11 cellular contexts compared by ENCODE assay signal in genomic region chr17:50304781-50305404, GRCh38. TPM values are rescaled to one million over a fixed set of nuclear protein-coding genes. Genes with fewer than 3 reads are reported as not detected.
A peak's percentile ranks its signal among the peaks of the same experiment; 100 is the strongest.
DNase-seq lines count a peak whose midpoint lies in the region; ATAC-seq and TF ChIP-seq lines count a peak whose summit lies in the region.
"Had no signal": no experiment of that assay in that cellular context is flagged by ENCODE, and none has a peak within 500 bp of the region (broad histone marks: within the 10 kb centered on the region; RNA-seq: fewer than 3 reads in every experiment).

No MANE protein-coding gene starts in this region.

- H3K4me1 ChIP-seq in duodenal mucosa (ENCODE audit: control insufficient read depth in 1 of 2, insufficient read depth in 2 of 2, low read length in 2 of 2) (peaks cover 6 to 7% of the 10 kb centered on the region in 2 donors), SK-N-SH (ENCODE audit: control insufficient read depth in 1 of 2, insufficient read depth in 2 of 2, low read depth in 1 of 2, low read length in 1 of 2) (no peaks in the 10 kb centered on the region)

- H3K4me3 Mint-ChIP-seq in nephron progenitor cell = no peak overlapping the region

- H3F3A ChIP-seq in SK-N-SH (replicated peaks; ENCODE audit: insufficient read depth) = no peaks in the 10 kb centered on the region

- no peaks in the 10 kb centered on the region for H3K9me2 ChIP-seq in SK-N-SH

- H3K27me3 Mint-ChIP-seq in nephron progenitor cell (ENCODE audit: low read depth, poor library complexity) = peaks cover 6% of the 10 kb centered on the region

- POLR2A ChIA-PET in SK-N-SH (lab: Yijun Ruan, JAX) = no interaction called here

- H4K20me1 ChIP-seq in SK-N-SH (ENCODE audit: insufficient read depth) = no peaks in the 10 kb centered on the region

- H3K79me2 ChIP-seq in SK-N-SH (ENCODE audit: insufficient read depth) = no peaks in the 10 kb centered on the region

- H3K4me3 ChIP-seq in duodenal mucosa (ENCODE audit: low read depth in 1 of 2, low read length in 2 of 2) (no peak overlapping the region), SK-N-SH (ENCODE audit: low read depth in 2 of 2, low read length in 1 of 2) (no peak overlapping the region)

- H3K27ac ChIP-seq in C4-2B (0 out of 2 replicates have a peak overlapping the region, but pooled peaks have one; percentile 10), duodenal mucosa (ENCODE audit: low read depth, low read length) (peak overlapping the region; percentile 20), SK-N-SH (ENCODE audit: low read depth in 2 of 2, low read length in 1 of 2) (no peak overlapping the region)

- TF ChIP-seq CTCF in C4-2B (conservative IDR thresholded peaks at IDR 0.05) (no peak), nephron progenitor cell (IDR thresholded peaks at IDR 0.05) (no peak), SK-N-SH (IDR thresholded peaks at IDR 0.05) (no peak)

- DNase-seq in NCI-H1694 (lab: John Stamatoyannopoulos, UW) (peak; percentile 92), nephron progenitor cell (no peak), SK-N-SH (no peak), ureter (ENCODE audit: low spot score) (no peak)
- DNase-seq: activated naive CD4-positive, alpha-beta T cell treated with Interleukin-2 at 50 U/mL for 16 hours; effector memory CD4-positive, alpha-beta T cell; SIG-M5 had no signal

- H3K27ac Mint-ChIP-seq in nephron progenitor cell = peak overlapping the region; percentile 10

- no peaks in the 10 kb centered on the region for H3K36me3 ChIP-seq in duodenal mucosa (ENCODE audit: control insufficient read depth in 1 of 2, insufficient read depth in 2 of 2, low read length in 2 of 2)
- no peaks in the 10 kb centered on the region for H3K36me3 ChIP-seq in SK-N-SH (replicated peaks in 1 of 2; ENCODE audit: control insufficient read depth in 1 of 2, insufficient read depth in 2 of 2, low read length in 1 of 2)

- H3K9me3 ChIP-seq in duodenal mucosa (ENCODE audit: control insufficient read depth in 1 of 2, low read length in 2 of 2) (no peaks in the 10 kb centered on the region), SK-N-SH (no peaks in the 10 kb centered on the region)

- no peak for TF ChIP-seq EP300 in SK-N-SH (IDR thresholded peaks at IDR 0.05; ENCODE audit: borderline replicate concordance in 1 of 2, low read depth in 1 of 2, low read length in 1 of 2)

- CTCF ChIA-PET in SK-N-SH (lab: Yijun Ruan, JAX) = interaction anchor here (1.0 to 53.3 kb wide), 5 partner anchors 9 to 211 kb away, joined by 3 to 2150 read pairs (median 59); partner anchors contain the start of genes COL1A1 and SGCA

- no peak overlapping the region for H3K4me2 ChIP-seq in SK-N-SH

- H3K27me3 ChIP-seq in duodenal mucosa (ENCODE audit: control insufficient read depth in 1 of 2, insufficient read depth in 2 of 2, low read length in 2 of 2) = no peaks in the 10 kb centered on the region
- H3K27me3 ChIP-seq in SK-N-SH (ENCODE audit: insufficient read depth) = no peaks in the 10 kb centered on the region

- ATAC-seq in GM21390 (IDR thresholded peaks at IDR 0.05; ENCODE audit: unreplicated experiment) (no peak), GM19455 (IDR thresholded peaks at IDR 0.05; ENCODE audit: unreplicated experiment) (no peak)

- peaks cover 8% of the 10 kb centered on the region for H3K9me3 Mint-ChIP-seq in nephron progenitor cell

- no peak for TF ChIP-seq RAD21 in SK-N-SH (IDR thresholded peaks at IDR 0.05; ENCODE audit: low read length)

- WGBS in SK-N-SH (ENCODE audit: low lambda C conversion rate) = 81% methylated on average over 7 of the region's 7 CpGs

- H3K36me3 Mint-ChIP-seq in nephron progenitor cell (ENCODE audit: low read depth) = no peaks in the 10 kb centered on the region

- H3K9ac ChIP-seq in duodenal mucosa (ENCODE audit: low read depth in 1 of 2, low read length in 2 of 2) = no peak overlapping the region
- H3K9ac ChIP-seq in SK-N-SH = no peak overlapping the region

- H2AFZ ChIP-seq in SK-N-SH (ENCODE audit: low read depth) = no peak overlapping the region

- H3K4me1 Mint-ChIP-seq in nephron progenitor cell = peaks cover 54% of the 10 kb centered on the region

TF ChIP-seq in SK-N-SH, 30 proteins besides CTCF, POLR2A, EP300 and RAD21:
- no peak for TF ChIP-seq CHD2 (IDR thresholded peaks at IDR 0.05; ENCODE audit: low read length, partially characterized antibody)
- TF ChIP-seq RCOR1 (IDR thresholded peaks at IDR 0.05; ENCODE audit: low read length) = no peak
- TF ChIP-seq FOSL2 (IDR thresholded peaks at IDR 0.05; ENCODE audit: borderline replicate concordance, low read depth) = no peak
- TF ChIP-seq IRF3 (IDR thresholded peaks at IDR 0.05; ENCODE audit: low read depth, low read length) = no peak
- no peak for TF ChIP-seq YY1 (IDR thresholded peaks at IDR 0.05; ENCODE audit: low read depth)
- TF ChIP-seq MAX (IDR thresholded peaks at IDR 0.05; ENCODE audit: low read depth) = no peak
- no peak for TF ChIP-seq MXI1 (IDR thresholded peaks at IDR 0.05; ENCODE audit: low read depth, low read length)
- TF ChIP-seq SMC3 (IDR thresholded peaks at IDR 0.05; ENCODE audit: low read depth, low read length) = no peak
- no peak for TF ChIP-seq POLR2AphosphoS5 (IDR thresholded peaks at IDR 0.05; ENCODE audit: low read depth, low read length)
- TF ChIP-seq USF1 (IDR thresholded peaks at IDR 0.05; ENCODE audit: borderline replicate concordance, low read depth) = no peak
- no peak for TF ChIP-seq RXRA (IDR thresholded peaks at IDR 0.05; ENCODE audit: borderline replicate concordance, low read depth)
- TF ChIP-seq USF2 (IDR thresholded peaks at IDR 0.05; ENCODE audit: borderline replicate concordance, low read depth, low read length) = no peak
- TF ChIP-seq GABPA (IDR thresholded peaks at IDR 0.05; ENCODE audit: low read depth) = no peak
- TF ChIP-seq FOXM1 (IDR thresholded peaks at IDR 0.05; ENCODE audit: low read depth) = no peak
- no peak for TF ChIP-seq TAF1 (IDR thresholded peaks at IDR 0.05; ENCODE audit: borderline replicate concordance, low read depth, low read length)
- no peak for TF ChIP-seq PBX3 (IDR thresholded peaks at IDR 0.05)

RNA-seq across cellular contexts. Expression of gene TMEM92, which starts 30.6 kb away (rescaled TPM):
- polyA plus RNA-seq in SK-N-SH (2012; rRNA removed) = 0.28 and 0.46 TPM in 2 replicates
- 0.06 and 0.16 TPM in 2 replicates for polyA plus RNA-seq in SK-N-SH (2012; cell fraction: cytosol; rRNA removed)
- 0.15 and 0.20 TPM in 2 replicates for polyA plus RNA-seq in SK-N-SH (2012; cell fraction: nucleus; rRNA removed)
- 3.0 TPM for total RNA-seq in ureter

RNA-seq across cellular contexts. Expression of gene XYLT2, which starts 41.0 kb away (rescaled TPM):
- 26.5 and 28.4 TPM in 2 replicates for polyA plus RNA-seq in SK-N-SH (2012; rRNA removed)
- polyA plus RNA-seq in SK-N-SH (2012; cell fraction: cytosol; rRNA removed) = 8.5 and 14.2 TPM in 2 replicates
- polyA plus RNA-seq in SK-N-SH (2012; cell fraction: nucleus; rRNA removed) = 52.8 and 55.8 TPM in 2 replicates
- total RNA-seq in ureter = 31.2 TPM

Comparison
In these comparisons a context has a peak if more than half of its experiments do, and no peak if none do; other contexts are left out.
1. H3K27ac ChIP-seq: peak in C4-2B (single experiment) and duodenal mucosa (single experiment); none in SK-N-SH (0 of 2).